Comparison of ENCODE assay signal across 1 cellular context in genomic region chr1:110659559-110659958, GRCh38. TPM values are rescaled to one million over a fixed set of nuclear protein-coding genes. Genes with fewer than 3 reads are reported as not detected.
"Had no signal": no experiment of that assay in that cellular context is flagged by ENCODE, and none has a peak within 500 bp of the region (broad histone marks: within the 10 kb centered on the region; RNA-seq: fewer than 3 reads in every experiment).

No MANE protein-coding gene starts in this region.

RNA-seq across cellular contexts. Expression of gene KCNA3, which starts 15.2 kb away (rescaled TPM):
- polyA plus RNA-seq: stomach had no signal
